ENCODE assay signal across 25 cellular contexts in the genomic region with DNA sequence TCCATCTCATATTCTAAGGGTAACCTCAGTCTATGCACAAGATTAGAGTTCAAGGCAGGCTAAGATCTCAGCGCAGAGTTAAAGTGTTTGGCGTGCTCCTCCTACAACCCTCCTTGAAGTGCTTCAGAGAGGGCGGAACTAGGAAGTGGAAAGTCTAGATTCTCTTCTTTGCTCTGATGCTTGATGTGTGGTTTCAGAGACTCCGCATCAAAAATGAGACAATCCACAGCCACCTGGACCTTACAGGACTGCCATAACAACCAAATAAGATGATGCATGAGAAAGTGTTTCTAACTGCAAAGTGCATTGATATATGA.
"Had no signal": no experiment of that assay in that cellular context is flagged by ENCODE, and none has a peak within 500 bp of the region (broad histone marks: within the 10 kb centered on the region; RNA-seq: fewer than 3 reads in every experiment).

No MANE protein-coding gene starts in this region.

- H3K4me3 ChIP-seq: SK-N-MC had no signal

- H3K27ac ChIP-seq: SK-N-MC had no signal

- DNase-seq: activated CD4-positive, alpha-beta memory T cell treated with anti-CD3 and anti-CD28 coated beads for 36 hours; activated CD4-positive, alpha-beta T cell treated with anti-CD3 and anti-CD28 coated beads, Interleukin-2, amount 10 ng/mL, durations not matched to agents 7 days and 5 days; activated CD4-positive, CD25-positive, alpha-beta regulatory T cell; activated CD8-positive, alpha-beta memory T cell treated with anti-CD3 and anti-CD28 coated beads for 24 hours; activated effector memory CD4-positive, alpha-beta T cell treated with anti-CD3 and anti-CD28 coated beads, Interleukin-2, amount 50 U/mL, for 16 hours; activated naive CD4-positive, alpha-beta T cell treated with anti-CD3 and anti-CD28 coated beads for 36 hours; activated T-cell treated with anti-CD3 and anti-CD28 coated beads, Interleukin-2, amount 50 U/mL, for 4 hours; MM.1S; NCI-H1105 treated with DMSO at 0.1 percent for 48 hours; NCI-H1436 treated with DMSO at 0.1 percent for 48 hours; NCI-H187 treated with DMSO at 0.1 percent for 48 hours; NCI-H2081 treated with DMSO at 0.1 percent for 48 hours; NCI-H2171 treated with DMSO at 0.1 percent for 48 hours; NCI-H226; NCI-H526; NCI-H82; NK-92 treated with Interleukin-12 subunit alpha and Interleukin-12 subunit beta, amount 100 ng/mL, for 24 hours; OCI-M1; RPMI8226; T-cell; T-helper 2 cell; T1000 had no signal

- ATAC-seq: activated T-cell treated with anti-CD3 and anti-CD28 coated beads, Interleukin-2, amount 50 U/mL, for 4 hours; Panc1; Right ventricle myocardium inferior; T-cell had no signal
